Comparison of ENCODE assay signal across 9 cellular contexts in genomic region chr10:49594594-49594993, GRCh38. TPM values are rescaled to one million over a fixed set of nuclear protein-coding genes. Genes with fewer than 3 reads are reported as not detected.
DNase-seq lines count a peak whose midpoint lies in the region; ATAC-seq and TF ChIP-seq lines count a peak whose summit lies in the region.
"Had no signal": no experiment of that assay in that cellular context is flagged by ENCODE, and none has a peak within 500 bp of the region (broad histone marks: within the 10 kb centered on the region; RNA-seq: fewer than 3 reads in every experiment).

No MANE protein-coding gene starts in this region.

- in situ Hi-C loops in ACHN (cut with HindIII; ENCODE audit: low pct_ligation_motif_present, low pct_unique_long_range_greater_than_20kb, low sequenced_read_pairs): no loop called here
- in situ Hi-C loops in G401 (cut with HindIII; ENCODE audit: low sequenced_read_pairs): no loop called here

- no peaks in the 10 kb centered on the region for H3K27me3 ChIP-seq in WERI-Rb-1 (ENCODE audit: insufficient read depth, low read depth, severe bottlenecking)

- TF ChIP-seq CTCF in WERI-Rb-1 (IDR thresholded peaks at IDR 0.05; ENCODE audit: low read depth, low read length): peak; percentile 70

- H3K4me3 ChIP-seq in WERI-Rb-1 (ENCODE audit: low read depth, low read length): no peak overlapping the region

- no peak for ATAC-seq in HG02759 (IDR thresholded peaks at IDR 0.05; ENCODE audit: unreplicated experiment)

- H3K27ac ChIP-seq in WERI-Rb-1: no peak overlapping the region

- no peaks in the 10 kb centered on the region for H3K9me3 ChIP-seq in WERI-Rb-1 (ENCODE audit: severe bottlenecking)

- peak; percentile 68 for DNase-seq in ACHN
- DNase-seq in G401 (ENCODE audit: low spot score): peak; percentile 79
- peak; percentile 4 for DNase-seq in NCI-H128 (lab: John Stamatoyannopoulos, UW; ENCODE audit: unreplicated experiment)
- DNase-seq in WERI-Rb-1: peak; percentile 35
- peak; percentile 59 for DNase-seq in glomerular visceral epithelial cell (ENCODE audit: extremely low spot score)
- DNase-seq in renal cortical epithelial cell (ENCODE audit: low read depth): peak; percentile 49
- DNase-seq in effector CD4-positive, alpha-beta T cell: no peak

- H3K36me3 ChIP-seq in WERI-Rb-1: no peaks in the 10 kb centered on the region

RNA-seq across cellular contexts. Expression of gene SLC18A3, which starts 15.5 kb away (rescaled TPM):
- not detected in 2 replicates for total RNA-seq in G401 (2014; rRNA removed; shearing (Covaris generic))
- 0.10 TPM in 1 of 2 replicates, not detected in the other for total RNA-seq in renal cortical epithelial cell

RNA-seq across cellular contexts. Expression of gene CHAT, which starts 19.2 kb away (rescaled TPM):
- not detected in 2 replicates for total RNA-seq in G401 (2014; rRNA removed; shearing (Covaris generic))
- total RNA-seq in renal cortical epithelial cell: not detected in 2 replicates
- total RNA-seq: urinary bladder had no signal

RNA-seq across cellular contexts. Expression of gene ERCC6, which starts 55.7 kb away (rescaled TPM):
- 3.6 and 13.3 TPM in 2 replicates for total RNA-seq in G401 (2014; rRNA removed; shearing (Covaris generic))
- total RNA-seq in renal cortical epithelial cell: 9.7 and 24.3 TPM in 2 replicates
